Comparison of ENCODE assay signal across 21 cellular contexts in the genomic region with DNA sequence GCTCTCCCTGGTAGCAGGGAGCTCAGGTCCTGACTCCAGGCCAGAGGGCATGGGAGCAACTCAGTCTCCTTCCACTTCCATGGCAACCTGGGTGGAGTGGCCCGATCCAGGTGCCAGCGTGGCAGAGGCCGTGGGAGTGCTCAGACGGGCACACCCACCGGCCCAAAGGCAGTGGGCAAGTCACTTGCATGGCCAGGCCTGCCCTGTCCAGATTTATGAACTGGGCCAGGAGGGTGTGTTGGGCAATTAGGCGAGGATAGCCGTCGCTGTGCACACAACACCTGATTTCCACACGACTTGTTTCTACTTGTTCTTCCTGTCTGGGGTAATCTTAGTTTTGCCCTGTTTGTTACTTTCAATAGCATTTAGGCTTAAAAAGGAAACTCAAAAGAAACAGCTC. TPM values are rescaled to one million over a fixed set of nuclear protein-coding genes. Genes with fewer than 3 reads are reported as not detected.
DNase-seq lines count a peak whose midpoint lies in the region; ATAC-seq, FAIRE-seq and TF ChIP-seq lines count a peak whose summit lies in the region.
"Had no signal": no experiment of that assay in that cellular context is flagged by ENCODE, and none has a peak within 500 bp of the region (broad histone marks: within the 10 kb centered on the region; RNA-seq: fewer than 3 reads in every experiment).

No MANE protein-coding gene starts in this region.

- TF ChIP-seq EP300 in HepG2 (IDR thresholded peaks at IDR 0.05; ENCODE audit: low read depth in 2 of 2, low read length in 2 of 2) (no peak), HepG2 (CRISPR knock-in tag; IDR thresholded peaks at IDR 0.05; ENCODE audit: borderline replicate concordance) (no peak)

- H3K4me3 ChIP-seq in PC-9 (no peak overlapping the region), duodenal mucosa (ENCODE audit: low read depth in 1 of 2, low read length in 2 of 2) (no peak overlapping the region), HepG2 (replicated peaks in 1 of 3; ENCODE audit: insufficient read depth in 1 of 3, low read depth in 2 of 3, low read length in 3 of 3) (peak overlapping the region in 1 of 3 experiments; percentile 37; a peak in 1 of 6 replicates), prostate gland (no peak overlapping the region), OCI-LY7 (ENCODE audit: low read depth, low read length, poor library complexity, severe bottlenecking) (no peak overlapping the region)

- intact Hi-C loops in PC-9 (cut with micrococcal nuclease; ENCODE audit: unreplicated experiment) = no loop called here
- intact Hi-C loops in HepG2 (cut with micrococcal nuclease; ENCODE audit: unreplicated experiment) = no loop called here
- intact Hi-C loops in prostate gland (cut with DNase I) = no loop called here
- intact Hi-C loops in OCI-LY7 (cut with micrococcal nuclease; ENCODE audit: unreplicated experiment) = no loop called here

- DNase-seq in PC-9 = peak in 1 of 2 experiments; percentile 60
- no peak for DNase-seq in HepG2 (ENCODE audit: low spot score)
- peak; percentile 30 for DNase-seq in prostate gland (ENCODE audit: low spot score)
- no peak for DNase-seq in OCI-LY7 (ENCODE audit: low spot score)
- no peak for DNase-seq in NCI-H2227 (lab: John Stamatoyannopoulos, UW; ENCODE audit: unreplicated experiment)
- DNase-seq in HK-2 (ENCODE audit: unreplicated experiment) = no peak
- no peak for DNase-seq in stimulated activated naive CD8-positive, alpha-beta T cell treated with anti-CD3 and anti-CD28 coated beads, Interleukin-15, Interleukin-2, amounts not matched to agents 100 U/mL and 50 U/mL, for 24 hours
- DNase-seq: AML-193; Calu3; CD4-positive, alpha-beta T cell; DMS79; H7; NCI-H1436 treated with DMSO at 0.1 percent for 48 hours; NCI-H2081; NCI-H2227 treated with DMSO at 0.1 percent for 48 hours; NCI-H526 treated with DMSO at 0.1 percent for 48 hours; SHP77 treated with DMSO at 0.1 percent for 48 hours had no signal

- WGBS in HepG2 (ENCODE audit: low lambda C conversion rate) = 5% methylated on average over 4 of the region's 9 CpGs
- 12% methylated on average over 4 of the region's 9 CpGs for WGBS in prostate gland

- ATAC-seq in HepG2 = peak; percentile 47
- no peak for ATAC-seq in stimulated activated naive CD8-positive, alpha-beta T cell treated with anti-CD3 and anti-CD28 coated beads, Interleukin-15, Interleukin-2, amounts not matched to agents 100 U/mL and 50 U/mL, for 24 hours

- CTCF ChIA-PET in PC-9 (lab: Charles Lee) = no interaction called here
- CTCF ChIA-PET in HepG2 (lab: Yijun Ruan, JAX; ENCODE audit: low intra/inter-chr PET ratio, low total read pairs) = no interaction called here
- CTCF ChIA-PET in OCI-LY7 (lab: Charles Lee; ENCODE audit: unreplicated experiment) = no interaction called here

- H3K36me3 ChIP-seq in PC-9 (ENCODE audit: low read depth) = no peaks in the 10 kb centered on the region
- no peaks in the 10 kb centered on the region for H3K36me3 ChIP-seq in duodenal mucosa (ENCODE audit: control insufficient read depth in 1 of 2, insufficient read depth in 2 of 2, low read length in 2 of 2)
- H3K36me3 ChIP-seq in HepG2 (replicated peaks in 1 of 2; ENCODE audit: control insufficient read depth in 1 of 2, insufficient read depth in 2 of 2, low read length in 2 of 2) = no peaks in the 10 kb centered on the region
- no peaks in the 10 kb centered on the region for H3K36me3 ChIP-seq in prostate gland
- H3K36me3 ChIP-seq in OCI-LY7 (ENCODE audit: insufficient read depth, low read length) = no peaks in the 10 kb centered on the region

- no peak for TF ChIP-seq RAD21 in HepG2 (CRISPR knock-in tag; IDR thresholded peaks at IDR 0.05)

- H4K20me1 ChIP-seq in PC-9 (ENCODE audit: insufficient read depth) = no peaks in the 10 kb centered on the region
- no peaks in the 10 kb centered on the region for H4K20me1 ChIP-seq in HepG2 (ENCODE audit: insufficient read depth, low read length)
- no peaks in the 10 kb centered on the region for H4K20me1 ChIP-seq in OCI-LY7 (ENCODE audit: insufficient read depth, low read length)

- H3K9me2 ChIP-seq in PC-9 (ENCODE audit: insufficient read depth) (no peaks in the 10 kb centered on the region), OCI-LY7 (ENCODE audit: insufficient read depth, low read length) (no peaks in the 10 kb centered on the region)

- H3K4me1 ChIP-seq in PC-9 (replicated peaks; ENCODE audit: insufficient read depth) (0 out of 2 replicates have a peak, but pooled peaks cover 10% of the 10 kb centered on the region), duodenal mucosa (ENCODE audit: control insufficient read depth in 1 of 2, insufficient read depth in 2 of 2, low read length in 2 of 2) (peaks cover 6 to 12% of the 10 kb centered on the region in 2 donors), HepG2 (ENCODE audit: insufficient read depth, low read length) (peaks cover 47% of the 10 kb centered on the region), prostate gland (replicated peaks) (no peaks in the 10 kb centered on the region), OCI-LY7 (ENCODE audit: insufficient read depth, low read length, poor library complexity, severe bottlenecking) (no peaks in the 10 kb centered on the region)

- in situ Hi-C loops in HepG2 (cut with HindIII; ENCODE audit: extremely low pct_ligation_motif_present, low pct_unique_long_range_greater_than_20kb) = no loop called here

- H3K27ac ChIP-seq in PC-9 (peak overlapping the region; percentile 34; the same call in 1 of the 2 replicates), duodenal mucosa (ENCODE audit: low read depth, low read length) (peak overlapping the region; percentile 42), HepG2 (ENCODE audit: extremely low read length, insufficient read depth, low read length) (no peak overlapping the region), prostate gland (no peak overlapping the region), OCI-LY7 (ENCODE audit: low read depth, low read length, poor library complexity, severe bottlenecking) (no peak overlapping the region)

- TF ChIP-seq POLR2A in HepG2 (IDR thresholded peaks at IDR 0.05; ENCODE audit: insufficient read depth in 1 of 2, low read depth in 2 of 2, low read length in 2 of 2) = no peak
- no peak for TF ChIP-seq POLR2A in prostate gland (IDR thresholded peaks at IDR 0.05)

- POLR2A ChIA-PET in PC-9 (lab: Charles Lee; ENCODE audit: unreplicated experiment) = no interaction called here
- POLR2A ChIA-PET in HepG2 (lab: Yijun Ruan, JAX) = no interaction called here
- POLR2A ChIA-PET in OCI-LY7 (lab: Charles Lee) = no interaction called here

- H3K4me2 ChIP-seq in PC-9 (no peak overlapping the region; the same call in 1 of the 2 replicates), HepG2 (ENCODE audit: low read depth, low read length) (peak overlapping the region; percentile 57), OCI-LY7 (ENCODE audit: low read length) (no peak overlapping the region)

- BruUV-seq in PC-9 (replicated peaks; lab: Mats Ljungman, UMichigan) (no TSS peak), HepG2 (replicated peaks; lab: Mats Ljungman, UMichigan) (no TSS peak), OCI-LY7 (replicated peaks; lab: Mats Ljungman, UMichigan) (no TSS peak)

- TF ChIP-seq CTCF in PC-9 (conservative IDR thresholded peaks at IDR 0.05) = no peak
- no peak for TF ChIP-seq CTCF in HepG2 (CRISPR knock-in tag; IDR thresholded peaks at IDR 0.05)
- TF ChIP-seq CTCF in prostate gland (IDR thresholded peaks at IDR 0.05) = no peak
- TF ChIP-seq CTCF in OCI-LY7 (conservative IDR thresholded peaks at IDR 0.05; ENCODE audit: low read length) = no peak

- no peaks in the 10 kb centered on the region for H3K27me3 ChIP-seq in PC-9 (ENCODE audit: insufficient read depth, low read depth)
- H3K27me3 ChIP-seq in duodenal mucosa (ENCODE audit: control insufficient read depth in 1 of 2, insufficient read depth in 2 of 2, low read length in 2 of 2) = no peaks in the 10 kb centered on the region
- H3K27me3 ChIP-seq in HepG2 (ENCODE audit: control insufficient read depth in 1 of 2, insufficient read depth in 2 of 2, low read length in 2 of 2) = no peaks in the 10 kb centered on the region
- H3K27me3 ChIP-seq in prostate gland (replicated peaks; ENCODE audit: insufficient read depth) = no peaks in the 10 kb centered on the region

- H3K9ac ChIP-seq in duodenal mucosa (ENCODE audit: low read depth in 1 of 2, low read length in 2 of 2) = no peak overlapping the region
- no peak overlapping the region for H3K9ac ChIP-seq in HepG2 (ENCODE audit: insufficient read depth, low read depth, low read length)

- no peaks in the 10 kb centered on the region for H3F3A ChIP-seq in PC-9 (ENCODE audit: insufficient read depth, low read depth)

- FAIRE-seq in HepG2 (lab: Jason Lieb, UNC) = no peak
- FAIRE-seq: GM12891 had no signal

- no peak overlapping the region for H2AFZ ChIP-seq in PC-9
- H2AFZ ChIP-seq in HepG2 (ENCODE audit: low read length) = peak overlapping the region; percentile 27
- no peak overlapping the region for H2AFZ ChIP-seq in OCI-LY7 (ENCODE audit: low read length)

- H3K9me3 ChIP-seq in PC-9 (ENCODE audit: insufficient read depth, low read depth) (no peaks in the 10 kb centered on the region), duodenal mucosa (ENCODE audit: control insufficient read depth in 1 of 2, low read length in 2 of 2) (no peaks in the 10 kb centered on the region), HepG2 (ENCODE audit: low read length) (no peaks in the 10 kb centered on the region), prostate gland (no peaks in the 10 kb centered on the region), OCI-LY7 (ENCODE audit: low read length) (no peaks in the 10 kb centered on the region)

- H3K79me2 ChIP-seq in PC-9 (ENCODE audit: low read depth) = no peaks in the 10 kb centered on the region
- no peaks in the 10 kb centered on the region for H3K79me2 ChIP-seq in HepG2 (ENCODE audit: insufficient read depth, low read length)
- no peaks in the 10 kb centered on the region for H3K79me2 ChIP-seq in OCI-LY7 (ENCODE audit: insufficient read depth, low read depth, low read length)

RNA-seq across cellular contexts. Expression of gene NYX, which starts 55.5 kb away (rescaled TPM):
- total RNA-seq in PC-9 (2021) (not detected in 2 replicates), HepG2 (2016; rRNA removed; fragmentation: Illumina TruSeq; extraction: Trizol) (not detected in 2 replicates), prostate gland (not detected), OCI-LY7 (2022) (0.23 TPM in 1 of 2 replicates, not detected in the other)
- total RNA-seq in HepG2 (2016; cell fraction: cytosol; rRNA removed; fragmentation: Illumina TruSeq; extraction: Trizol; ENCODE audit: low read depth) = not detected in 2 replicates
- not detected in 2 replicates for total RNA-seq in HepG2 (2016; cell fraction: insoluble cytoplasmic fraction; rRNA removed; fragmentation: Illumina TruSeq; extraction: Trizol)
- total RNA-seq in HepG2 (2016; cell fraction: membrane; rRNA removed; fragmentation: Illumina TruSeq; extraction: Trizol) = not detected in 2 replicates
- not detected in 2 replicates for total RNA-seq in HepG2 (2016; cell fraction: nucleus; rRNA removed; fragmentation: Illumina TruSeq; extraction: Trizol)
- polyA plus RNA-seq in HepG2 (2011; rRNA removed) = not detected in 2 replicates
- not detected in 2 replicates for polyA plus RNA-seq in HepG2 (2011; cell fraction: cytosol; rRNA removed)
- polyA plus RNA-seq in HepG2 (2011; cell fraction: nucleus; rRNA removed) = not detected in 2 replicates
- not detected in 2 replicates for polyA plus RNA-seq in HepG2 (2012)
- polyA plus RNA-seq in HepG2 (2016; cell fraction: cytosol; fragmentation: Illumina TruSeq; extraction: Trizol; ENCODE audit: low read depth) = not detected in 2 replicates
- polyA plus RNA-seq in HepG2 (2016; cell fraction: insoluble cytoplasmic fraction; fragmentation: Illumina TruSeq; extraction: Trizol; ENCODE audit: low read depth) = not detected in 2 replicates
- not detected in 2 replicates for polyA plus RNA-seq in HepG2 (2016; cell fraction: membrane; fragmentation: Illumina TruSeq; extraction: Trizol; ENCODE audit: low read depth)
- polyA plus RNA-seq in HepG2 (2016; cell fraction: nucleus; fragmentation: Illumina TruSeq; extraction: Trizol; ENCODE audit: insufficient read depth, low read depth) = not detected in 2 replicates
- polyA minus RNA-seq in HepG2 (2011; rRNA and poly(A)+ RNA removed; ENCODE audit: low replicate concordance) = 0.10 TPM in 1 of 2 replicates, not detected in the other
- not detected in 2 replicates for polyA minus RNA-seq in HepG2 (2011; cell fraction: cytosol; rRNA and poly(A)+ RNA removed)
- polyA minus RNA-seq in HepG2 (2011; cell fraction: nucleus; rRNA and poly(A)+ RNA removed) = not detected in 2 replicates
- total RNA-seq in OCI-LY7 (2014; rRNA removed; shearing (Covaris generic)) = not detected in 2 replicates
- total RNA-seq: Calu3; CD4-positive, alpha-beta T cell; G401; H7 had no signal
- polyA plus RNA-seq: IgD-negative memory B cell had no signal

RNA-seq across cellular contexts. Expression of gene DDX3X, which starts 57.6 kb away (rescaled TPM):
- total RNA-seq in PC-9 (2021) (130 and 158 TPM in 2 replicates), HepG2 (2016; rRNA removed; fragmentation: Illumina TruSeq; extraction: Trizol) (239 and 370 TPM in 2 replicates), prostate gland (100 to 1,000 TPM; 107 to 115 TPM), OCI-LY7 (2022) (85.0 and 96.4 TPM in 2 replicates)
- total RNA-seq in HepG2 (2016; cell fraction: cytosol; rRNA removed; fragmentation: Illumina TruSeq; extraction: Trizol; ENCODE audit: low read depth) = 10.9 and 11.5 TPM in 2 replicates
- 250 and 342 TPM in 2 replicates for total RNA-seq in HepG2 (2016; cell fraction: insoluble cytoplasmic fraction; rRNA removed; fragmentation: Illumina TruSeq; extraction: Trizol)
- total RNA-seq in HepG2 (2016; cell fraction: membrane; rRNA removed; fragmentation: Illumina TruSeq; extraction: Trizol) = 50.1 and 56.9 TPM in 2 replicates
- total RNA-seq in HepG2 (2016; cell fraction: nucleus; rRNA removed; fragmentation: Illumina TruSeq; extraction: Trizol) = 205 and 220 TPM in 2 replicates
- polyA plus RNA-seq in HepG2 (2011; rRNA removed) = 53.0 and 53.5 TPM in 2 replicates
- 22.8 and 38.5 TPM in 2 replicates for polyA plus RNA-seq in HepG2 (2011; cell fraction: cytosol; rRNA removed)
- 46.9 and 70.9 TPM in 2 replicates for polyA plus RNA-seq in HepG2 (2011; cell fraction: nucleus; rRNA removed)
- polyA plus RNA-seq in HepG2 (2012) = 111 and 117 TPM in 2 replicates
- polyA plus RNA-seq in HepG2 (2016; cell fraction: cytosol; fragmentation: Illumina TruSeq; extraction: Trizol; ENCODE audit: low read depth) = 3.4 and 4.0 TPM in 2 replicates
- polyA plus RNA-seq in HepG2 (2016; cell fraction: insoluble cytoplasmic fraction; fragmentation: Illumina TruSeq; extraction: Trizol; ENCODE audit: low read depth) = 216 and 226 TPM in 2 replicates
- 12.2 and 15.8 TPM in 2 replicates for polyA plus RNA-seq in HepG2 (2016; cell fraction: membrane; fragmentation: Illumina TruSeq; extraction: Trizol; ENCODE audit: low read depth)
- 181 and 195 TPM in 2 replicates for polyA plus RNA-seq in HepG2 (2016; cell fraction: nucleus; fragmentation: Illumina TruSeq; extraction: Trizol; ENCODE audit: insufficient read depth, low read depth)
- 87.7 and 227 TPM in 2 replicates for polyA minus RNA-seq in HepG2 (2011; rRNA and poly(A)+ RNA removed; ENCODE audit: low replicate concordance)
- polyA minus RNA-seq in HepG2 (2011; cell fraction: cytosol; rRNA and poly(A)+ RNA removed) = 89.6 and 98.9 TPM in 2 replicates
- 324 and 365 TPM in 2 replicates for polyA minus RNA-seq in HepG2 (2011; cell fraction: nucleus; rRNA and poly(A)+ RNA removed)
- 69.6 and 75.1 TPM in 2 replicates for total RNA-seq in OCI-LY7 (2014; rRNA removed; shearing (Covaris generic))

Comparison
In these comparisons a context has a peak if more than half of its experiments do, and no peak if none do; other contexts are left out.
1. H3K27ac ChIP-seq: peak in PC-9 (single experiment) and duodenal mucosa (single experiment); none in HepG2 (single experiment), prostate gland (0 of 2) and OCI-LY7 (single experiment).